Comparison of ENCODE assay signal across 8 cellular contexts in the genomic region with DNA sequence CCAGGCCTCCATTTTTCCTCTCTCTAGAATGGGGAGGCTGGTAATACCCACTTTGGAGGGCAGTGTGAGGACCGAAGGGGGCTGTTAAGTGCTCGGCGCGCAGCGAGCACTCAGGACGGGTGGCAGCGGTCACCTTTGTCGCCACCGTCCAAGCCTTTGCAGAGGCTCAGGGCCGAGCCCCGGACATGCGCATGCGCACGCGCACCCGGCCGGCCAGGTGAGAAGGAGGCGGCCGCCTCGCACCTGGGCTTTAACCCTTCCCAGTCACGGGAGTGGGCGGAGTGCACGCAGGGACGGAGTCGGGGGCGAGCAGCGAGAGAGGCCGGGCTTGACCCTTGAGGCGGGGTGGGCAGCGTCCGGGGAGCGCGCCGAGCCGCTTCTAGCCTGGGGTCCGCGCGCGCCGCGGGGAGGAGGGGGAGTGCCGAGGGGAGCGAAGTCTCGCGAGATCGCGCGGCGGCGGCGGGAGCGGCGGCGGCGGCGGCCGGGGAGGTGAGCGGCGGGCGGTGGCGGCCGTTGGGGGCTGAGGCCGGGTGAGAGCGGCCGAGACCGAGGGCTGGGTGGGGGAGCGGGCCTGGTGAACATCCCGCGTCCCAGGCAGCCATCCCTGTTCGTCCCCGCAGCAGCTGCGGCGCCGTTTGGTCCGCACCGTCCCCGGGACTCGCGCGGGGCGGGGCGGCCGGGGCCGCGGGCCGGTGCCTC. TPM values are rescaled to one million over a fixed set of nuclear protein-coding genes. Genes with fewer than 3 reads are reported as not detected.
DNase-seq lines count a peak whose midpoint lies in the region; ATAC-seq and TF ChIP-seq lines count a peak whose summit lies in the region.

A gene with protein sequence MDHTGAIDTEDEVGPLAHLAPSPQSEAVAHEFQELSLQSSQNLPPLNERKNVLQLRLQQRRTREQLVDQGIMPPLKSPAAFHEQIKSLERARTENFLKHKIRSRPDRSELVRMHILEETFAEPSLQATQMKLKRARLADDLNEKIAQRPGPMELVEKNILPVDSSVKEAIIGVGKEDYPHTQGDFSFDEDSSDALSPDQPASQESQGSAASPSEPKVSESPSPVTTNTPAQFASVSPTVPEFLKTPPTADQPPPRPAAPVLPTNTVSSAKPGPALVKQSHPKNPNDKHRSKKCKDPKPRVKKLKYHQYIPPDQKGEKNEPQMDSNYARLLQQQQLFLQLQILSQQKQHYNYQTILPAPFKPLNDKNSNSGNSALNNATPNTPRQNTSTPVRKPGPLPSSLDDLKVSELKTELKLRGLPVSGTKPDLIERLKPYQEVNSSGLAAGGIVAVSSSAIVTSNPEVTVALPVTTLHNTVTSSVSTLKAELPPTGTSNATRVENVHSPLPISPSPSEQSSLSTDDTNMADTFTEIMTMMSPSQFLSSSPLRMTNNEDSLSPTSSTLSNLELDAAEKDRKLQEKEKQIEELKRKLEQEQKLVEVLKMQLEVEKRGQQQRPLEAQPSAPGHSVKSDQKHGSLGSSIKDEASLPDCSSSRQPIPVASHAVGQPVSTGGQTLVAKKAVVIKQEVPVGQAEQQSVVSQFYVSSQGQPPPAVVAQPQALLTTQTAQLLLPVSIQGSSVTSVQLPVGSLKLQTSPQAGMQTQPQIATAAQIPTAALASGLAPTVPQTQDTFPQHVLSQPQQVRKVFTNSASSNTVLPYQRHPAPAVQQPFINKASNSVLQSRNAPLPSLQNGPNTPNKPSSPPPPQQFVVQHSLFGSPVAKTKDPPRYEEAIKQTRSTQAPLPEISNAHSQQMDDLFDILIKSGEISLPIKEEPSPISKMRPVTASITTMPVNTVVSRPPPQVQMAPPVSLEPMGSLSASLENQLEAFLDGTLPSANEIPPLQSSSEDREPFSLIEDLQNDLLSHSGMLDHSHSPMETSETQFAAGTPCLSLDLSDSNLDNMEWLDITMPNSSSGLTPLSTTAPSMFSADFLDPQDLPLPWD (plus strand): TSS at position 443 of the 699 bp plus-strand sequence. CDS start 69,288 bp downstream, outside the sequence.

- DNase-seq in D341Med (ENCODE audit: low spot score) (peak; percentile 94), RPMI7951 (ENCODE audit: low read depth) (peak; percentile 63), fibroblast of peridontal ligament (ENCODE audit: extremely low read depth) (peak; percentile 22)
- peak; percentile 69 for DNase-seq in activated T-helper 9 cell treated with anti-CD3 and anti-CD28 coated beads, Interleukin-2, amount 50 U/mL, for 16 hours (ENCODE audit: low read depth)
- peak; percentile 85 for DNase-seq in stimulated activated naive CD8-positive, alpha-beta T cell treated with anti-CD3 and anti-CD28 coated beads, Interleukin-15, Interleukin-2, amounts not matched to agents 100 U/mL and 50 U/mL, for 24 hours

- H3K4me1 ChIP-seq in HUES6 (ENCODE audit: control insufficient read depth, insufficient read depth, low read length) = peaks cover 7% of the 10 kb centered on the region

- H3K9ac ChIP-seq in HUES6 (ENCODE audit: low read length) = peak within 1 kb of the TSS; percentile 90

- H3K27me3 Mint-ChIP-seq in nephron (ENCODE audit: low read depth) = peaks cover 5% of the 10 kb centered on the region

- H3K9me3 Mint-ChIP-seq in nephron = no peaks in the 10 kb centered on the region

- no peaks in the 10 kb centered on the region for H3K36me3 Mint-ChIP-seq in nephron (ENCODE audit: low read depth)

- peak within 1 kb of the TSS; percentile 86 for H3K4me3 ChIP-seq in HUES6 (ENCODE audit: low read depth, low read length)

- peak within 1 kb of the TSS; percentile 80 to 90 (median 87) for H3K27ac Mint-ChIP-seq in nephron

- peaks cover 4% of the 10 kb centered on the region; the same call in 1 of the 2 replicates for H3K36me3 ChIP-seq in HUES6 (ENCODE audit: control insufficient read depth, insufficient read depth, low read length)

- H3K27me3 ChIP-seq in HUES6 (ENCODE audit: control insufficient read depth, insufficient read depth, low read length) = no peaks in the 10 kb centered on the region

- peak within 1 kb of the TSS; percentile 57 for H3K27ac ChIP-seq in HUES6 (ENCODE audit: low read depth, low read length)

- TF ChIP-seq CTCF in nephron (IDR thresholded peaks at IDR 0.05; ENCODE audit: unreplicated experiment in 3 of 3) = no peak

- ATAC-seq in GM21390 (IDR thresholded peaks at IDR 0.05; ENCODE audit: unreplicated experiment) = peak; percentile 84
- ATAC-seq in stimulated activated naive CD8-positive, alpha-beta T cell treated with anti-CD3 and anti-CD28 coated beads, Interleukin-15, Interleukin-2, amounts not matched to agents 100 U/mL and 50 U/mL, for 24 hours = peak; percentile 88

- no peaks in the 10 kb centered on the region for H3K9me3 ChIP-seq in HUES6 (ENCODE audit: control insufficient read depth, insufficient read depth, low read depth, low read length)

- peaks cover 13% of the 10 kb centered on the region for H3K4me1 Mint-ChIP-seq in nephron

- peak within 1 kb of the TSS; percentile 88 to 97 (median 91) for H3K4me3 Mint-ChIP-seq in nephron

RNA-seq across cellular contexts. Expression of the gene that starts here (rescaled TPM):
- 6.2 and 6.4 TPM in 2 replicates for total RNA-seq in RPMI7951 (2014; rRNA removed; shearing (Covaris generic))

Comparison
In these comparisons a context has a peak if more than half of its experiments do, and no peak if none do; other contexts are left out.
1. Peak in every context shown above with its lines: DNase-seq, ATAC-seq, H3K4me3 ChIP-seq and H3K27ac ChIP-seq.
2. DNase-seq: peak in every context shown above with its lines; median percentile 94 in D341Med; 85 in stimulated activated naive CD8-positive, alpha-beta T cell treated with anti-CD3 and anti-CD28 coated beads, Interleukin-15, Interleukin-2, amounts not matched to agents 100 U/mL and 50 U/mL, for 24 hours; 69 in activated T-helper 9 cell treated with anti-CD3 and anti-CD28 coated beads, Interleukin-2, amount 50 U/mL, for 16 hours; 63 in RPMI7951; 22 in fibroblast of peridontal ligament.